In the genomic region with DNA sequence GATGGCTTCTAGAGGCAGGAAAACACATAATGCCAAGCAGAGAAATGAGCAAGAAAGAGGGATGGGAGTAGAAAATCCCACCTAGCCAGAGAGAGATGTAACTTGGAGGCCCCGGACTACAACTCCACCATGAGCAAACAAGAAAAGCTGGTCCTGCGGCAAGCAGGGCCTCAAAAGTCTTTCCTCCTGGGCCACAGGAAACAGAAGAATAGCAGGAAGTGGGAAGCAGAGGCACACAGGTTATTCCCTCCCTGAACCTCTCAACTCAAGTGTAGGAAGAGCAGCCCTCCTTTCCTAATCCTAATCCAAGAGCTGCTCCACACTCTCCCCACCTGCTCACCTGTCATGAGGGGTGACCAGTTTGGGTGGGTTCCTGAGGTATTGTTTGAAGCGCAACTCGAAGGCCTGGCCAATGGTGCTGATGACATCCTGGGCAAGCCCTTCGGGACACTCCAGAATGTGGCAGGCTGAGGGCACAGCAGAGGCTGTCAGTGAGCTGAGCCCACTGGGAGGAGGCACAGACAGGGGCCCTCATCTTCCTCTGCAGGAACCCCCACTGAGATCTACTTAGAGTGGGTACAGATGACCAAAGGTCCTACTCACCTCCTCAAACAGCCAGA, we compare ENCODE assay signal across 14 cellular contexts. TPM values are rescaled to one million over a fixed set of nuclear protein-coding genes. Genes with fewer than 3 reads are reported as not detected.
DNase-seq lines count a peak whose midpoint lies in the region; ATAC-seq, FAIRE-seq and TF ChIP-seq lines count a peak whose summit lies in the region.
"Had no signal": no experiment of that assay in that cellular context is flagged by ENCODE, and none has a peak within 500 bp of the region (broad histone marks: within the 10 kb centered on the region; RNA-seq: fewer than 3 reads in every experiment).

No MANE protein-coding gene starts in this region.

- no peak overlapping the region for H2AFZ ChIP-seq in SK-N-SH (ENCODE audit: low read depth)
- H2AFZ ChIP-seq: neural progenitor cell had no signal

- intact Hi-C loops in kidney (cut with DNase I): no loop called here

- FAIRE-seq in kidney (lab: Jason Lieb, UNC) (no peak), GM19239 (lab: Jason Lieb, UNC) (no peak)

- H3K9me3 ChIP-seq in SK-N-SH (no peaks in the 10 kb centered on the region), kidney (ENCODE audit: control insufficient read depth in 1 of 2, low read length in 2 of 2) (no peaks in the 10 kb centered on the region), HAP-1 (no peaks in the 10 kb centered on the region)

- in situ Hi-C loops in HAP-1 (cut with MboI; ENCODE audit: low sequenced_read_pairs): no loop called here

- peaks cover 21 to 65% of the 10 kb centered on the region in 2 experiments for H3K4me1 ChIP-seq in SK-N-SH (ENCODE audit: control insufficient read depth in 1 of 2, insufficient read depth in 2 of 2, low read depth in 1 of 2, low read length in 1 of 2)
- H3K4me1 ChIP-seq in kidney (ENCODE audit: control insufficient read depth in 1 of 2, insufficient read depth in 1 of 2, low read depth in 1 of 2, low read length in 2 of 2): peaks cover 17 to 22% of the 10 kb centered on the region in 2 donors
- H3K4me1 ChIP-seq in HAP-1: peaks cover 19% of the 10 kb centered on the region

- H3K27me3 Mint-ChIP-seq in activated T-helper 17 cell treated with anti-CD3 and anti-CD28 coated beads, Interleukin-2, amount 50 U/mL, for 72 hours: no peaks in the 10 kb centered on the region
- H3K27me3 Mint-ChIP-seq in stimulated activated naive B cell treated with anti-CD40 and anti-IgM and Interleukin-4, amounts not matched to agents 10 μg/mL and 1 μg/mL and 100 μg/mL, for 72 hours: no peaks in the 10 kb centered on the region

- DNase-seq in SK-N-SH (no peak), kidney (peak; percentile 54), GM19239 (ENCODE audit: insufficient read length, low spot score) (no peak), HAP-1 (ENCODE audit: low spot score in 2 of 2) (no peak)
- no peak for DNase-seq in stimulated activated naive B cell treated with anti-CD40 and anti-IgM and Interleukin-4, amounts not matched to agents 10 μg/mL and 1 μg/mL and 100 μg/mL, for 72 hours
- DNase-seq in activated effector memory CD4-positive, alpha-beta T cell treated with Interleukin-2 at 50 U/mL for 16 hours: no peak
- DNase-seq: 8988T, anterior cingulate cortex, DND-41, Karpas-422 had no signal

- H3K79me2 ChIP-seq in SK-N-SH (ENCODE audit: insufficient read depth): peaks cover 79% of the 10 kb centered on the region

- no peak for TF ChIP-seq RAD21 in SK-N-SH (IDR thresholded peaks at IDR 0.05; ENCODE audit: low read length)

- WGBS in SK-N-SH (ENCODE audit: low lambda C conversion rate): 81% methylated on average over 2 of the region's 5 CpGs

- TF ChIP-seq CTCF in SK-N-SH (IDR thresholded peaks at IDR 0.05) (no peak), kidney (IDR thresholded peaks at IDR 0.05; ENCODE audit: borderline replicate concordance, extremely low read depth, insufficient read depth) (no peak)

- peaks cover 36 to 49% of the 10 kb centered on the region in 2 experiments for H3K36me3 ChIP-seq in SK-N-SH (replicated peaks in 1 of 2; ENCODE audit: control insufficient read depth in 1 of 2, insufficient read depth in 2 of 2, low read length in 1 of 2)
- peaks cover 32 to 41% of the 10 kb centered on the region in 2 donors for H3K36me3 ChIP-seq in kidney (ENCODE audit: control insufficient read depth in 1 of 2, insufficient read depth in 2 of 2, low read length in 2 of 2)
- peaks cover 50% of the 10 kb centered on the region for H3K36me3 ChIP-seq in HAP-1 (replicated peaks)
- H3K36me3 ChIP-seq: neural progenitor cell had no signal

- H3K27me3 ChIP-seq in SK-N-SH (ENCODE audit: insufficient read depth) (no peaks in the 10 kb centered on the region), HAP-1 (ENCODE audit: low read depth) (no peaks in the 10 kb centered on the region)
- H3K27me3 ChIP-seq: neural progenitor cell had no signal

- peak overlapping the region; percentile 30 for H3K27ac Mint-ChIP-seq in activated T-helper 17 cell treated with anti-CD3 and anti-CD28 coated beads, Interleukin-2, amount 50 U/mL, for 72 hours
- H3K27ac Mint-ChIP-seq in stimulated activated naive B cell treated with anti-CD40 and anti-IgM and Interleukin-4, amounts not matched to agents 10 μg/mL and 1 μg/mL and 100 μg/mL, for 72 hours: peak overlapping the region; percentile 85
- H3K27ac Mint-ChIP-seq: neural progenitor cell had no signal

- peak overlapping the region; percentile 11; the same call in 1 of the 2 replicates for H3K9ac ChIP-seq in SK-N-SH
- H3K9ac ChIP-seq in kidney (ENCODE audit: low read length in 2 of 2): no peak overlapping the region
- H3K9ac ChIP-seq: neural progenitor cell had no signal

- H3K9me2 ChIP-seq in SK-N-SH: no peaks in the 10 kb centered on the region

- ATAC-seq in SK-N-SH treated with all-trans-retinoic acid at 6 μM for 48 hours: no peak
- no peak for ATAC-seq in activated T-helper 17 cell treated with anti-CD3 and anti-CD28 coated beads, Interleukin-2, amount 50 U/mL, for 72 hours (replicated peaks)
- ATAC-seq in stimulated activated naive B cell treated with anti-CD40 and anti-IgM and Interleukin-4, amounts not matched to agents 10 μg/mL and 1 μg/mL and 100 μg/mL, for 72 hours (replicated peaks): no peak
- ATAC-seq: esophagus mucosa had no signal

- peaks cover 39% of the 10 kb centered on the region for H3F3A ChIP-seq in SK-N-SH (replicated peaks; ENCODE audit: insufficient read depth)

- H3K4me2 ChIP-seq in SK-N-SH: peak overlapping the region; percentile 98
- H3K4me2 ChIP-seq: neural progenitor cell had no signal

- H3K4me3 Mint-ChIP-seq in activated T-helper 17 cell treated with anti-CD3 and anti-CD28 coated beads, Interleukin-2, amount 50 U/mL, for 72 hours: no peak overlapping the region
- H3K4me3 Mint-ChIP-seq in stimulated activated naive B cell treated with anti-CD40 and anti-IgM and Interleukin-4, amounts not matched to agents 10 μg/mL and 1 μg/mL and 100 μg/mL, for 72 hours: no peak overlapping the region

- H3K4me3 ChIP-seq in SK-N-SH (ENCODE audit: low read depth in 2 of 2, low read length in 1 of 2) (peak overlapping the region in 1 of 2 experiments; percentile 2; a peak in 2 of 4 replicates), kidney (ENCODE audit: low read length in 2 of 2) (no peak overlapping the region), HAP-1 (no peak overlapping the region)
- H3K4me3 ChIP-seq: neural progenitor cell had no signal

- CTCF ChIA-PET in SK-N-SH (lab: Yijun Ruan, JAX): interaction anchor here (0.7 to 37.5 kb wide), 4 partner anchors 31 to 200 kb away, joined by 3 to 640 read pairs (median 7); partner anchors contain the start of genes LENEP and ZBTB7B

- peaks cover 27% of the 10 kb centered on the region for H4K20me1 ChIP-seq in SK-N-SH (ENCODE audit: insufficient read depth)

- no peak for TF ChIP-seq EP300 in SK-N-SH (IDR thresholded peaks at IDR 0.05; ENCODE audit: borderline replicate concordance in 1 of 2, low read depth in 1 of 2, low read length in 1 of 2)

- peaks cover 84% of the 10 kb centered on the region for H3K36me3 Mint-ChIP-seq in activated T-helper 17 cell treated with anti-CD3 and anti-CD28 coated beads, Interleukin-2, amount 50 U/mL, for 72 hours (ENCODE audit: low read depth)
- H3K36me3 Mint-ChIP-seq in stimulated activated naive B cell treated with anti-CD40 and anti-IgM and Interleukin-4, amounts not matched to agents 10 μg/mL and 1 μg/mL and 100 μg/mL, for 72 hours: peaks cover 44 to 60% of the 10 kb centered on the region in 2 donors

- H3K4me1 Mint-ChIP-seq in activated T-helper 17 cell treated with anti-CD3 and anti-CD28 coated beads, Interleukin-2, amount 50 U/mL, for 72 hours: peaks cover 29% of the 10 kb centered on the region
- peaks cover 36 to 61% of the 10 kb centered on the region in 2 donors for H3K4me1 Mint-ChIP-seq in stimulated activated naive B cell treated with anti-CD40 and anti-IgM and Interleukin-4, amounts not matched to agents 10 μg/mL and 1 μg/mL and 100 μg/mL, for 72 hours

- H3K27ac ChIP-seq in SK-N-SH (ENCODE audit: low read depth in 2 of 2, low read length in 1 of 2): peak overlapping the region; percentile 13 to 97; a peak in 3 of 4 replicates
- H3K27ac ChIP-seq in kidney (ENCODE audit: low read depth in 2 of 2, low read length in 2 of 2): no peak overlapping the region
- H3K27ac ChIP-seq: neural progenitor cell had no signal

- H3K9me3 Mint-ChIP-seq in activated T-helper 17 cell treated with anti-CD3 and anti-CD28 coated beads, Interleukin-2, amount 50 U/mL, for 72 hours: no peaks in the 10 kb centered on the region
- no peaks in the 10 kb centered on the region for H3K9me3 Mint-ChIP-seq in stimulated activated naive B cell treated with anti-CD40 and anti-IgM and Interleukin-4, amounts not matched to agents 10 μg/mL and 1 μg/mL and 100 μg/mL, for 72 hours
- H3K9me3 Mint-ChIP-seq: neural progenitor cell had no signal

- POLR2A ChIA-PET in SK-N-SH (lab: Yijun Ruan, JAX): no interaction called here

RNA-seq across cellular contexts. Expression of gene SHC1, which starts 3.1 kb away (rescaled TPM):
- polyA plus RNA-seq in SK-N-SH (2012; rRNA removed) (338 and 395 TPM in 2 replicates), kidney (ENCODE audit: insufficient read depth, low read depth, low replicate concordance) (43.8 TPM)
- polyA plus RNA-seq in SK-N-SH (2012; cell fraction: cytosol; rRNA removed): 199 and 274 TPM in 2 replicates
- polyA plus RNA-seq in SK-N-SH (2012; cell fraction: nucleus; rRNA removed): 1,066 and 1,388 TPM in 2 replicates
- total RNA-seq in activated T-helper 17 cell treated with anti-CD3 and anti-CD28 coated beads, Interleukin-2, amount 50 U/mL, for 72 hours: 10 to 100 TPM; 60.9 to 62.0 TPM
- 153 TPM for total RNA-seq in kidney

RNA-seq across cellular contexts. Expression of gene PYGO2, which starts 5.9 kb away (rescaled TPM):
- polyA plus RNA-seq in SK-N-SH (2012; rRNA removed) (23.3 and 28.2 TPM in 2 replicates), kidney (ENCODE audit: insufficient read depth, low read depth, low replicate concordance) (26.9 TPM)
- polyA plus RNA-seq in SK-N-SH (2012; cell fraction: cytosol; rRNA removed): 14.3 and 19.8 TPM in 2 replicates
- 36.8 and 45.8 TPM in 2 replicates for polyA plus RNA-seq in SK-N-SH (2012; cell fraction: nucleus; rRNA removed)
- 10 to 100 TPM; 35.6 to 39.2 TPM for total RNA-seq in activated T-helper 17 cell treated with anti-CD3 and anti-CD28 coated beads, Interleukin-2, amount 50 U/mL, for 72 hours
- 32.8 TPM for total RNA-seq in kidney

RNA-seq across cellular contexts. Expression of gene CKS1B, which starts 7.0 kb away (rescaled TPM):
- 256 and 308 TPM in 2 replicates for polyA plus RNA-seq in SK-N-SH (2012; rRNA removed)
- 286 and 340 TPM in 2 replicates for polyA plus RNA-seq in SK-N-SH (2012; cell fraction: cytosol; rRNA removed)
- polyA plus RNA-seq in SK-N-SH (2012; cell fraction: nucleus; rRNA removed): 86.1 and 118 TPM in 2 replicates
- total RNA-seq in activated T-helper 17 cell treated with anti-CD3 and anti-CD28 coated beads, Interleukin-2, amount 50 U/mL, for 72 hours: 100 to 1,000 TPM; 162 to 188 TPM
- 23.1 TPM for total RNA-seq in kidney
- polyA plus RNA-seq in kidney (ENCODE audit: insufficient read depth, low read depth, low replicate concordance): 43.1 TPM

RNA-seq across cellular contexts. Expression of gene PBXIP1, which starts 11.5 kb away (rescaled TPM):
- 55.9 and 64.3 TPM in 2 replicates for polyA plus RNA-seq in SK-N-SH (2012; rRNA removed)
- polyA plus RNA-seq in SK-N-SH (2012; cell fraction: cytosol; rRNA removed): 35.9 and 48.4 TPM in 2 replicates
- 79.8 and 90.9 TPM in 2 replicates for polyA plus RNA-seq in SK-N-SH (2012; cell fraction: nucleus; rRNA removed)
- 100 to 1,000 TPM in 1 of 2 donors, 10 to 100 TPM in 1; 61.9 to 118 TPM for total RNA-seq in activated T-helper 17 cell treated with anti-CD3 and anti-CD28 coated beads, Interleukin-2, amount 50 U/mL, for 72 hours
- total RNA-seq in kidney: 83.9 TPM
- 115 TPM for polyA plus RNA-seq in kidney (ENCODE audit: insufficient read depth, low read depth, low replicate concordance)

RNA-seq across cellular contexts. Expression of gene FLAD1, which starts 15.7 kb away (rescaled TPM):
- polyA plus RNA-seq in SK-N-SH (2012; rRNA removed): 50.8 and 56.2 TPM in 2 replicates
- polyA plus RNA-seq in SK-N-SH (2012; cell fraction: cytosol; rRNA removed): 21.8 and 32.1 TPM in 2 replicates
- polyA plus RNA-seq in SK-N-SH (2012; cell fraction: nucleus; rRNA removed): 130 and 147 TPM in 2 replicates
- 10 to 100 TPM; 34.6 to 68.3 TPM for total RNA-seq in activated T-helper 17 cell treated with anti-CD3 and anti-CD28 coated beads, Interleukin-2, amount 50 U/mL, for 72 hours
- 34.1 TPM for total RNA-seq in kidney
- polyA plus RNA-seq in kidney (ENCODE audit: insufficient read depth, low read depth, low replicate concordance): 37.9 TPM

Comparison
In these comparisons a context has a peak if more than half of its experiments do, and no peak if none do; other contexts are left out.
1. H3K27ac ChIP-seq: peak in SK-N-SH (2 of 2); none in kidney (0 of 2).